Comparison of ENCODE assay signal across 1 cellular context in genomic region chr2:26305109-26305508, GRCh38. TPM values are rescaled to one million over a fixed set of nuclear protein-coding genes. Genes with fewer than 3 reads are reported as not detected.
"Had no signal": no experiment of that assay in that cellular context is flagged by ENCODE, and none has a peak within 500 bp of the region (broad histone marks: within the 10 kb centered on the region; RNA-seq: fewer than 3 reads in every experiment).

No MANE protein-coding gene starts in this region.

RNA-seq across cellular contexts. Expression of gene ADGRF3, which starts 41.5 kb away (rescaled TPM):
- total RNA-seq: esophagus muscularis mucosa had no signal
